9 cellular contexts compared by ENCODE assay signal in genomic region chr13:79423801-79424642, GRCh38. TPM values are rescaled to one million over a fixed set of nuclear protein-coding genes. Genes with fewer than 3 reads are reported as not detected.
DNase-seq lines count a peak whose midpoint lies in the region; ATAC-seq and TF ChIP-seq lines count a peak whose summit lies in the region.
"Had no signal": no experiment of that assay in that cellular context is flagged by ENCODE, and none has a peak within 500 bp of the region (broad histone marks: within the 10 kb centered on the region; RNA-seq: fewer than 3 reads in every experiment).

No MANE protein-coding gene starts in this region.

- H3K27ac ChIP-seq in SJSA1 (0 out of 2 replicates have a peak overlapping the region, but pooled peaks have one; percentile 8), esophagus squamous epithelium (no peak overlapping the region), ovary (no peak overlapping the region)
- H3K27ac ChIP-seq: BLaER1 treated with 17β-estradiol and CSF1 and Interleukin-3, amounts not matched to agents 10 nM and 100 nM had no signal

- TF ChIP-seq EP300 in ovary (IDR thresholded peaks at IDR 0.05) = no peak

- H3K4me3 ChIP-seq in SJSA1 = no peak overlapping the region
- H3K4me3 ChIP-seq in esophagus squamous epithelium = no peak overlapping the region
- no peak overlapping the region for H3K4me3 ChIP-seq in ovary
- H3K4me3 ChIP-seq: BLaER1 treated with 17β-estradiol and CSF1 and Interleukin-3, amounts not matched to agents 10 nM and 100 nM had no signal

- DNase-seq in NCI-H1092 treated with DMSO at 0.1 percent for 48 hours (lab: John Stamatoyannopoulos, UW) (peak; percentile 62), NCI-H1092 (lab: John Stamatoyannopoulos, UW) (no peak), HT-29 (ENCODE audit: low spot score) (peak; percentile 75), SJSA1 (ENCODE audit: low read depth in 1 of 2, low spot score in 2 of 2) (peak in 1 of 2 experiments; percentile 27), esophagus squamous epithelium (lab: John Stamatoyannopoulos, UW) (no peak), ovary (no peak), posterior cingulate gyrus (no peak)

- no peak for TF ChIP-seq POLR2A in esophagus squamous epithelium (IDR thresholded peaks at IDR 0.05)
- no peak for TF ChIP-seq POLR2A in ovary (IDR thresholded peaks at IDR 0.05)

- H3K4me1 ChIP-seq in SJSA1 (replicated peaks) (no peaks in the 10 kb centered on the region), esophagus squamous epithelium (peaks cover 0 to 4% (median 0%) of the 10 kb centered on the region in 3 donors), ovary (ENCODE audit: insufficient read depth) (no peaks in the 10 kb centered on the region)

- no peaks in the 10 kb centered on the region for H3K27me3 ChIP-seq in SJSA1 (replicated peaks)
- no peaks in the 10 kb centered on the region for H3K27me3 ChIP-seq in esophagus squamous epithelium
- H3K27me3 ChIP-seq in ovary = no peaks in the 10 kb centered on the region
- H3K27me3 ChIP-seq: BLaER1 treated with 17β-estradiol and CSF1 and Interleukin-3, amounts not matched to agents 10 nM and 100 nM had no signal

- peak; percentile 72 for ATAC-seq in GM19467 (IDR thresholded peaks at IDR 0.05; ENCODE audit: unreplicated experiment)

- intact Hi-C loops in esophagus squamous epithelium (cut with DNase I) (loop anchor here (5.0 to 10.0 kb wide), 2 partner anchors 113 to 251 kb away; no protein-coding TSS in a partner anchor), ovary (cut with DNase I) (loop anchor here in 2 of 4 donors (5.0 to 10.0 kb wide), 2 partner anchors 118 to 121 kb away; no protein-coding TSS in a partner anchor), posterior cingulate gyrus (cut with DNase I) (loop anchor here (1.0 kb wide), 1 partner anchor 117 kb away; no protein-coding TSS in a partner anchor)

- H3K9me3 ChIP-seq in SJSA1 (replicated peaks) = no peaks in the 10 kb centered on the region
- no peaks in the 10 kb centered on the region for H3K9me3 ChIP-seq in esophagus squamous epithelium
- no peaks in the 10 kb centered on the region for H3K9me3 ChIP-seq in ovary
- H3K9me3 ChIP-seq: BLaER1 treated with 17β-estradiol and CSF1 and Interleukin-3, amounts not matched to agents 10 nM and 100 nM had no signal

- WGBS in esophagus squamous epithelium, 2 donors = 31% methylated on average over 2 of the region's 2 CpGs
- WGBS in ovary, 3 donors = 26 to 29% (median 28%) methylated on average over 2 of the region's 2 CpGs

- H3K36me3 ChIP-seq in SJSA1 (no peaks in the 10 kb centered on the region), esophagus squamous epithelium (no peaks in the 10 kb centered on the region), ovary (no peaks in the 10 kb centered on the region)
- H3K36me3 ChIP-seq: BLaER1 treated with 17β-estradiol and CSF1 and Interleukin-3, amounts not matched to agents 10 nM and 100 nM had no signal

- peak; percentile 48 to 79 (median 64) for TF ChIP-seq CTCF in esophagus squamous epithelium (IDR thresholded peaks at IDR 0.05)
- peak; percentile 37 to 59 (median 49) for TF ChIP-seq CTCF in ovary (IDR thresholded peaks at IDR 0.05)

RNA-seq across cellular contexts. Expression of gene RBM26, which starts 18.0 kb away (rescaled TPM):
- 17.0 and 20.8 TPM in 2 replicates for total RNA-seq in HT-29 (2014; rRNA removed; shearing (Covaris generic))
- total RNA-seq in SJSA1 (2014; rRNA removed; shearing (Covaris generic)) = 14.5 and 25.4 TPM in 2 replicates
- 10 to 100 TPM; 16.0 to 42.3 (median 25.4) TPM for total RNA-seq in esophagus squamous epithelium
- 10 to 100 TPM; 35.0 to 52.9 (median 43.3) TPM for total RNA-seq in ovary
- polyA plus RNA-seq in ovary = 10 to 100 TPM; 19.0 to 35.8 TPM

RNA-seq across cellular contexts. Expression of gene NDFIP2, which starts 56.9 kb away (rescaled TPM):
- 26.9 and 29.2 TPM in 2 replicates for total RNA-seq in HT-29 (2014; rRNA removed; shearing (Covaris generic))
- total RNA-seq in SJSA1 (2014; rRNA removed; shearing (Covaris generic)) = 80.0 and 110 TPM in 2 replicates
- total RNA-seq in esophagus squamous epithelium (10 to 100 TPM; 37.8 to 81.9 (median 54.8) TPM), ovary (10 to 100 TPM in 6 of 7 donors, 1 to 10 TPM in 1; 8.7 to 20.4 (median 15.5) TPM)
- 10 to 100 TPM in 1 of 2 donors, 1 to 10 TPM in 1; 5.9 to 15.6 TPM for polyA plus RNA-seq in ovary

Comparison
In these comparisons a context has a peak if more than half of its experiments do, and no peak if none do; other contexts are left out.
1. DNase-seq: peak in NCI-H1092 treated with DMSO at 0.1 percent for 48 hours (single experiment) and HT-29 (single experiment); none in NCI-H1092 (single experiment), esophagus squamous epithelium (single experiment), ovary (0 of 5) and posterior cingulate gyrus (0 of 10).